9 cellular contexts compared by ENCODE assay signal in the genomic region with DNA sequence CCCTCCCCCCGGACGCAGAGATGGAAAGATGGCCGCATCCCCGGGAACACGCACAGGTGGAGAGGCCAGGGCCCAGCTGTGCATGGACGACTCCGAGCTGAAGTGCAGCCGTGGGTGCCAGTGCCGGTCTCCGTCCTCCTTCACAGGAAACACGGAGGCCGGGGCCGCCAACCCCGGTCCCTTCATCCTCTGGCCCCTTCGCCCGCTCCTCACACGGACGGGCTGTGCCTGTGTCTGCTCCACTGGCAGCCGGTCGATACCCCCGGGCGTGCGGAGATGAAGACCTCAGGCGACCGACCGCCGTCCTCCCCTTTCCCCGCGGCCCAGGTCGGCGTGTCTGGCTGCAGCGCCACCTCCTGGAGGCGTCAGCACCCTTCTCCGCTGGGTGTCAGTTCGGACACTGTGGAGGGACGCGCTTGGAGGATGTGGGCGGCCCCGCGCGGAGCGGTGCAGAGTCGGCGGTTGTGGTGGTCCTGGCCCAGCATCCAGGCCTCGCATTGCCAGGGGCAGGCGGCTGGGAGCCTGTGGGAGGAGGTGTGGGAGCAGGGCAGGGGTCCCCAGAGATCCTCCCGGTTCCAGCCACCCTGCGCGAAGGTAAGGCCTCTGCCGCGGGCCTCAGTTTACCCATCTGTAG. TPM values are rescaled to one million over a fixed set of nuclear protein-coding genes. Genes with fewer than 3 reads are reported as not detected.
DNase-seq lines count a peak whose midpoint lies in the region; ATAC-seq and TF ChIP-seq lines count a peak whose summit lies in the region.
"Had no signal": no experiment of that assay in that cellular context is flagged by ENCODE, and none has a peak within 500 bp of the region (broad histone marks: within the 10 kb centered on the region; RNA-seq: fewer than 3 reads in every experiment).

No MANE protein-coding gene starts in this region.

- H3K4me3 Mint-ChIP-seq in Caco-2 (ENCODE audit: unreplicated experiment) (peak overlapping the region; percentile 59), T-helper 17 cell (peak overlapping the region; percentile 79)

- H3K9ac ChIP-seq in iPS-18a (ENCODE audit: low read length), result no peak overlapping the region

- H3K4me1 Mint-ChIP-seq in Caco-2 (ENCODE audit: low read depth, unreplicated experiment) (peaks cover 7% of the 10 kb centered on the region), T-helper 17 cell (peaks cover 14% of the 10 kb centered on the region)

- DNase-seq in Caco-2 (peak; percentile 71 to 83), M059J (ENCODE audit: low read depth) (peak; percentile 50), T-helper 17 cell (peak; percentile 59 to 65 (median 63)), astrocyte of the cerebellum (ENCODE audit: low read depth) (no peak), cerebellar nuclear complex (lab: John Stamatoyannopoulos, UW) (no peak)
- DNase-seq in stimulated activated CD4-positive, alpha-beta T cell treated with anti-CD3 and anti-CD28 coated beads, Interleukin-12 subunit alpha, Interleukin-12 subunit beta, amount 100 ng/mL, for 24 hours (ENCODE audit: low read depth in 2 of 2), result peak; percentile 31 to 59

- POLR2A ChIA-PET in Caco-2 (lab: Charles Lee), result interaction anchor here (0.5 to 0.6 kb wide), 2 partner anchors 29 to 942 kb away, joined by 3 read pairs; no protein-coding TSS in a partner anchor

- H3K36me3 Mint-ChIP-seq in Caco-2 (ENCODE audit: insufficient read depth, unreplicated experiment) (peaks cover 13% of the 10 kb centered on the region), T-helper 17 cell (ENCODE audit: low read depth) (peaks cover 3% of the 10 kb centered on the region)

- no peak overlapping the region for H3K27ac Mint-ChIP-seq in Caco-2 (ENCODE audit: unreplicated experiment)
- H3K27ac Mint-ChIP-seq in T-helper 17 cell, result peak overlapping the region; percentile 27

- intact Hi-C loops in Caco-2 (cut with micrococcal nuclease; ENCODE audit: unreplicated experiment), result no loop called here

- no peaks in the 10 kb centered on the region for H3K36me3 ChIP-seq in Caco-2 (ENCODE audit: control insufficient read depth, insufficient read depth, low read length)
- H3K36me3 ChIP-seq in iPS-18a (ENCODE audit: control insufficient read depth, low read depth, low read length), result no peaks in the 10 kb centered on the region

- CTCF ChIA-PET in Caco-2 (lab: Charles Lee), result interaction anchor here (0.5 kb wide), 1 partner anchor 11 kb away, joined by 3 read pairs; no protein-coding TSS in a partner anchor

- H3K27ac ChIP-seq in iPS-18a (ENCODE audit: low read length), result no peak overlapping the region

- BruUV-seq in Caco-2 (replicated peaks; lab: Mats Ljungman, UMichigan), result no TSS peak

- H3K9me3 ChIP-seq in Caco-2, result peaks cover 13% of the 10 kb centered on the region
- no peaks in the 10 kb centered on the region for H3K9me3 ChIP-seq in T-helper 17 cell (ENCODE audit: control insufficient read depth, low read length, poor library complexity, severe bottlenecking)
- H3K9me3 ChIP-seq in iPS-18a (ENCODE audit: control insufficient read depth, low read depth, low read length), result no peaks in the 10 kb centered on the region

- H3K27me3 ChIP-seq in Caco-2 (replicated peaks; ENCODE audit: control insufficient read depth, insufficient read depth, low read length) (no peaks in the 10 kb centered on the region), iPS-18a (ENCODE audit: control insufficient read depth, insufficient read depth, low read length) (peaks cover 7% of the 10 kb centered on the region)

- in situ Hi-C loops in astrocyte of the cerebellum (cut with HindIII; ENCODE audit: low sequenced_read_pairs), result no loop called here

- peaks cover 12% of the 10 kb centered on the region for H3K9me3 Mint-ChIP-seq in Caco-2 (ENCODE audit: unreplicated experiment)

- TF ChIP-seq CTCF in Caco-2 (IDR thresholded peaks at IDR 0.05; ENCODE audit: insufficient read depth in 1 of 2, low read depth in 1 of 2, low read length in 1 of 2, severe bottlenecking in 1 of 2, unreplicated experiment in 1 of 2), result peak; percentile 75 to 82
- TF ChIP-seq CTCF in astrocyte of the cerebellum (IDR thresholded peaks at IDR 0.05; ENCODE audit: low read depth, low read length, missing control alignments), result peak; percentile 72

- peak overlapping the region; percentile 41 for H3K4me3 ChIP-seq in Caco-2 (ENCODE audit: low read depth, low read length)
- peak overlapping the region; percentile 36 for H3K4me3 ChIP-seq in astrocyte of the cerebellum (ENCODE audit: low read depth, low read length)
- H3K4me3 ChIP-seq in iPS-18a (ENCODE audit: low read length), result peak overlapping the region; percentile 56

- ATAC-seq in GM21529 (IDR thresholded peaks at IDR 0.05; ENCODE audit: unreplicated experiment), result peak; percentile 79
- peak; percentile 95 for ATAC-seq in T-helper 17 cell

- peaks cover 3% of the 10 kb centered on the region for H3K27me3 Mint-ChIP-seq in Caco-2 (ENCODE audit: insufficient read depth, unreplicated experiment)
- H3K27me3 Mint-ChIP-seq in T-helper 17 cell, result no peaks in the 10 kb centered on the region

- H3K4me1 ChIP-seq in Caco-2 (peaks cover 7% of the 10 kb centered on the region), iPS-18a (ENCODE audit: control insufficient read depth, low read depth, low read length) (no peaks in the 10 kb centered on the region)

RNA-seq across cellular contexts. Expression of gene ZNF511, which starts 9.9 kb away (rescaled TPM):
- total RNA-seq in Caco-2 (2022) (98.5 and 112 TPM in 2 replicates), T-helper 17 cell (10 to 100 TPM; 28.1 to 33.2 TPM)
- total RNA-seq in M059J (2014; rRNA removed; shearing (Covaris generic)), result 32.5 and 33.3 TPM in 2 replicates

RNA-seq across cellular contexts. Expression of gene TUBGCP2, which starts 9.9 kb away (rescaled TPM):
- total RNA-seq in Caco-2 (2022), result 92.2 and 93.3 TPM in 2 replicates
- 38.6 and 51.9 TPM in 2 replicates for total RNA-seq in M059J (2014; rRNA removed; shearing (Covaris generic))
- total RNA-seq in T-helper 17 cell, result 10 to 100 TPM; 73.6 to 75.4 TPM

RNA-seq across cellular contexts. Expression of gene CALY, which starts 18.1 kb away (rescaled TPM):
- total RNA-seq in Caco-2 (2022) (not detected in 2 replicates), T-helper 17 cell (1 to 10 TPM in 1 of 2 donors, under 1 TPM in 1; 0.96 to 1.9 TPM)
- total RNA-seq in M059J (2014; rRNA removed; shearing (Covaris generic)), result not detected in 2 replicates
- total RNA-seq: T-helper 2 cell treated with Interferon-gamma antibody and Interleukin-4, amounts not matched to agents 100 ng/mL and 5 ng/mL, for 36 hours had no signal

RNA-seq across cellular contexts. Expression of gene PRAP1, which starts 28.6 kb away (rescaled TPM):
- total RNA-seq in Caco-2 (2022) (0.34 TPM in 1 of 2 replicates, not detected in the other), T-helper 17 cell (not detected)
- total RNA-seq in M059J (2014; rRNA removed; shearing (Covaris generic)), result not detected in 2 replicates
- total RNA-seq: T-helper 2 cell treated with Interferon-gamma antibody and Interleukin-4, amounts not matched to agents 100 ng/mL and 5 ng/mL, for 36 hours had no signal

RNA-seq across cellular contexts. Expression of gene FUOM, which starts 39.2 kb away (rescaled TPM):
- total RNA-seq in Caco-2 (2022) (108 and 119 TPM in 2 replicates), T-helper 17 cell (1 to 10 TPM; 6.3 to 9.1 TPM)
- total RNA-seq in M059J (2014; rRNA removed; shearing (Covaris generic)), result 0.27 and 6.5 TPM in 2 replicates

Comparison
In these comparisons a context has a peak if more than half of its experiments do, and no peak if none do; other contexts are left out.
1. DNase-seq: peak in Caco-2 (2 of 2), M059J (single experiment), T-helper 17 cell (3 of 3) and stimulated activated CD4-positive, alpha-beta T cell treated with anti-CD3 and anti-CD28 coated beads, Interleukin-12 subunit alpha, Interleukin-12 subunit beta, amount 100 ng/mL, for 24 hours (2 of 2); none in astrocyte of the cerebellum (single experiment) and cerebellar nuclear complex (0 of 2).
2. Peak in every context shown above with its lines, with median percentiles within 50 percentile points of each other: H3K4me3 ChIP-seq.